In the genomic region with DNA sequence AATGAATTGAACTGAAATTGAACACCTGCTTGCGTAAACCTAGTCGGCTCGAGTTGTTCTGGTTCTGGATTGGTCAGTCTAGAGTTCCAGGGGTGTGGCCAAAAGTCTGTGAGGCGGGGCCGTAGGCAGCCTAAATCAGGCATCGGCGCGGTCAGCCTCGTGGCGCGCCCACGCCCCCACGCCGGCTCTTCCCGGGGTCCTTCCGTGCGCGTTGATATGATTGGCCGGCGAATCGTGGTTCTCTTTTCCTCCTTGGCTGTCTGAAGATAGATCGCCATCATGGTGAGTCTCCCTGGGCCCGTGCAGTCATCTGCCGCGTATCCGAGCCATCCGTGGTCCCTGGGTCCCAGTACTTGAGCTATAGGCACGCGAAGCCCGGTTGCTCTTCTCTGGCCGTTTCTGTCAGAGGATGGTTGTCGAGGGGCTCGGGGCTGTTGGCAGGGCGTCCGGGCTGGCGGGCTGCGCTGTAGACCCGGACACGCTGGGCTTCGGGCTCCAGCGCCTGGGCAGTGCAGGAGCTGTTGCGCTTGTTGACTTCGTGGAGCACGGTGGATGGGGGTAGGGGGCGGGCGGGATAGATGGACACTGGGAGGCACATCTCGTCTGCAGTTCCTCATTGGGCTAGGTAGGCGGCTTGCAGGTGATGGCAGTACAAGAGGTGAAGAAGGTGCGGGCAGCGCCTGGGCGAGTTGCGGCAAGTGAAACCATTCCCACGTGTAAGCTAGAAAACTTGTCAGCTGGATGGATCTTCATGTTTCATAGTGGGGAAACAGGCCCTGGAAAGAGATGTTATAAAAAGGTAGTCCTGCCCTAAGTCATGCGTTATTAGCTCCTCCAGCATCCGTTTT, we compare ENCODE assay signal across 1 cellular context.
TF ChIP-seq lines count a peak whose summit lies in the region.

Gene RPS24, plus strand, starts transcription at position 241 of the 848 bp plus-strand sequence. Its CDS starts 39 bp downstream, at position 280.

TF ChIP-seq in GM12878, 131 proteins besides CTCF, POLR2A, EP300 and RAD21 (continued from another document and continues in another):
- TF ChIP-seq, protein P1, sequence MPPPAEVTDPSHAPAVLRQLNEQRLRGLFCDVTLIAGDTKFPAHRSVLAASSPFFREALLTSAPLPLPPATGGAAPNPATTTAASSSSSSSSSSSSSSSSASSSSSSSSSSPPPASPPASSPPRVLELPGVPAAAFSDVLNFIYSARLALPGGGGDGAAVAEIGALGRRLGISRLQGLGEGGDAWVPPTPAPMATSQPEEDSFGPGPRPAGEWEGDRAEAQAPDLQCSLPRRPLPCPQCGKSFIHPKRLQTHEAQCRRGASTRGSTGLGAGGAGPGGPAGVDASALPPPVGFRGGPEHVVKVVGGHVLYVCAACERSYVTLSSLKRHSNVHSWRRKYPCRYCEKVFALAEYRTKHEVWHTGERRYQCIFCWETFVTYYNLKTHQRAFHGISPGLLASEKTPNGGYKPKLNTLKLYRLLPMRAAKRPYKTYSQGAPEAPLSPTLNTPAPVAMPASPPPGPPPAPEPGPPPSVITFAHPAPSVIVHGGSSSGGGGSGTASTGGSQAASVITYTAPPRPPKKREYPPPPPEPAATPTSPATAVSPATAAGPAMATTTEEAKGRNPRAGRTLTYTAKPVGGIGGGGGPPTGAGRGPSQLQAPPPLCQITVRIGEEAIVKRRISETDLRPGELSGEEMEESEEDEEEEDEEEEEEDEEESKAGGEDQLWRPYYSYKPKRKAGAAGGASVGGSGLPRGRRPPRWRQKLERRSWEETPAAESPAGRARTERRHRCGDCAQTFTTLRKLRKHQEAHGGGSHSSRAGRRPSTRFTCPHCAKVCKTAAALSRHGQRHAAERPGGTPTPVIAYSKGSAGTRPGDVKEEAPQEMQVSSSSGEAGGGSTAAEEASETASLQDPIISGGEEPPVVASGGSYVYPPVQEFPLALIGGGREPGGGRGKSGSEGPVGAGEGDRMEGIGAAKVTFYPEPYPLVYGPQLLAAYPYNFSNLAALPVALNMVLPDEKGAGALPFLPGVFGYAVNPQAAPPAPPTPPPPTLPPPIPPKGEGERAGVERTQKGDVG (CRISPR knock-in tag; IDR thresholded peaks at IDR 0.05), result no peak
- peak; percentile 35; the same call in 1 of the 2 replicates for TF ChIP-seq SPI1 (IDR thresholded peaks at IDR 0.05; ENCODE audit: borderline replicate concordance, insufficient read depth, low read depth, low read length)
- TF ChIP-seq ATF7 (IDR thresholded peaks at IDR 0.05; ENCODE audit: low read depth), result no peak; the same call in 1 of the 2 replicates
- TF ChIP-seq USF2 (IDR thresholded peaks at IDR 0.05; ENCODE audit: borderline replicate concordance, low read depth, low read length), result no peak
- peak; percentile 98 for TF ChIP-seq PML (IDR thresholded peaks at IDR 0.05; ENCODE audit: low read length)
- TF ChIP-seq NFXL1 (IDR thresholded peaks at IDR 0.05; ENCODE audit: borderline replicate concordance), result no peak
- TF ChIP-seq PBX3 (IDR thresholded peaks at IDR 0.05; ENCODE audit: insufficient replicate concordance, low read depth, low read length), result no peak
- TF ChIP-seq NBN (IDR thresholded peaks at IDR 0.05), result peak; percentile 91; the same call in 1 of the 2 replicates
- TF ChIP-seq RUNX3 (IDR thresholded peaks at IDR 0.05; ENCODE audit: low read length), result peak; percentile 35; the same call in 1 of the 2 replicates
- TF ChIP-seq KDM1A (IDR thresholded peaks at IDR 0.05; ENCODE audit: borderline replicate concordance), result no peak
- TF ChIP-seq, protein P2, sequence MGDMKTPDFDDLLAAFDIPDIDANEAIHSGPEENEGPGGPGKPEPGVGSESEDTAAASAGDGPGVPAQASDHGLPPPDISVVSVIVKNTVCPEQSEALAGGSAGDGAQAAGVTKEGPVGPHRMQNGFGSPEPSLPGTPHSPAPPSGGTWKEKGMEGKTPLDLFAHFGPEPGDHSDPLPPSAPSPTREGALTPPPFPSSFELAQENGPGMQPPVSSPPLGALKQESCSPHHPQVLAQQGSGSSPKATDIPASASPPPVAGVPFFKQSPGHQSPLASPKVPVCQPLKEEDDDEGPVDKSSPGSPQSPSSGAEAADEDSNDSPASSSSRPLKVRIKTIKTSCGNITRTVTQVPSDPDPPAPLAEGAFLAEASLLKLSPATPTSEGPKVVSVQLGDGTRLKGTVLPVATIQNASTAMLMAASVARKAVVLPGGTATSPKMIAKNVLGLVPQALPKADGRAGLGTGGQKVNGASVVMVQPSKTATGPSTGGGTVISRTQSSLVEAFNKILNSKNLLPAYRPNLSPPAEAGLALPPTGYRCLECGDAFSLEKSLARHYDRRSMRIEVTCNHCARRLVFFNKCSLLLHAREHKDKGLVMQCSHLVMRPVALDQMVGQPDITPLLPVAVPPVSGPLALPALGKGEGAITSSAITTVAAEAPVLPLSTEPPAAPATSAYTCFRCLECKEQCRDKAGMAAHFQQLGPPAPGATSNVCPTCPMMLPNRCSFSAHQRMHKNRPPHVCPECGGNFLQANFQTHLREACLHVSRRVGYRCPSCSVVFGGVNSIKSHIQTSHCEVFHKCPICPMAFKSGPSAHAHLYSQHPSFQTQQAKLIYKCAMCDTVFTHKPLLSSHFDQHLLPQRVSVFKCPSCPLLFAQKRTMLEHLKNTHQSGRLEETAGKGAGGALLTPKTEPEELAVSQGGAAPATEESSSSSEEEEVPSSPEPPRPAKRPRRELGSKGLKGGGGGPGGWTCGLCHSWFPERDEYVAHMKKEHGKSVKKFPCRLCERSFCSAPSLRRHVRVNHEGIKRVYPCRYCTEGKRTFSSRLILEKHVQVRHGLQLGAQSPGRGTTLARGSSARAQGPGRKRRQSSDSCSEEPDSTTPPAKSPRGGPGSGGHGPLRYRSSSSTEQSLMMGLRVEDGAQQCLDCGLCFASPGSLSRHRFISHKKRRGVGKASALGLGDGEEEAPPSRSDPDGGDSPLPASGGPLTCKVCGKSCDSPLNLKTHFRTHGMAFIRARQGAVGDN (IDR thresholded peaks at IDR 0.05), result peak; percentile 91
- TF ChIP-seq HSF1 (IDR thresholded peaks at IDR 0.05; ENCODE audit: low read depth, low read length), result 0 out of 2 replicates have a peak, but pooled peaks have one; percentile 21
- no peak for TF ChIP-seq NR2F1 (conservative IDR thresholded peaks at IDR 0.05)
- no peak for TF ChIP-seq NFIC (IDR thresholded peaks at IDR 0.05; ENCODE audit: low read depth, low read length)
- TF ChIP-seq IRF4 (IDR thresholded peaks at IDR 0.05; ENCODE audit: low read depth, low read length), result 0 out of 2 replicates have a peak, but pooled peaks have one; percentile 11
- 0 out of 2 replicates have a peak, but pooled peaks have one; percentile 45 for TF ChIP-seq IKZF1 (conservative IDR thresholded peaks at IDR 0.05)
- peak; percentile 65; the same call in 1 of the 2 replicates for TF ChIP-seq SIN3A (IDR thresholded peaks at IDR 0.05; ENCODE audit: low read depth, low read length)
- peak; percentile 56 for TF ChIP-seq GATAD2B (conservative IDR thresholded peaks at IDR 0.05; ENCODE audit: low read depth)
- TF ChIP-seq CREB1 (IDR thresholded peaks at IDR 0.05; ENCODE audit: low read depth), result peak; percentile 77
- no peak for TF ChIP-seq NR2C1 (IDR thresholded peaks at IDR 0.05)
- TF ChIP-seq NR2C2 (IDR thresholded peaks at IDR 0.05; ENCODE audit: borderline replicate concordance, control insufficient read depth, insufficient read length, low read depth), result no peak
- TF ChIP-seq BHLHE40 (IDR thresholded peaks at IDR 0.05; ENCODE audit: borderline replicate concordance in 1 of 2, low read depth in 2 of 2, low read length in 1 of 2), result peak in 1 of 2 experiments; percentile 74; a peak in 1 of 4 replicates
- TF ChIP-seq HDAC6 (IDR thresholded peaks at IDR 0.05; ENCODE audit: unreplicated experiment), result peak; percentile 83
- peak; percentile 45; the same call in 1 of the 2 replicates for TF ChIP-seq STAT3 (IDR thresholded peaks at IDR 0.05; ENCODE audit: low read depth, low read length)
- TF ChIP-seq HDGF (IDR thresholded peaks at IDR 0.05), result peak; percentile 75
- TF ChIP-seq USF1 (IDR thresholded peaks at IDR 0.05; ENCODE audit: borderline replicate concordance, extremely low read length, insufficient read depth, low read depth, low read length), result no peak
- TF ChIP-seq ZBTB33 (IDR thresholded peaks at IDR 0.05), result no peak
- TF ChIP-seq MAX (IDR thresholded peaks at IDR 0.05; ENCODE audit: low read depth, low read length), result peak; percentile 78
- no peak for TF ChIP-seq BCL11A (IDR thresholded peaks at IDR 0.05; ENCODE audit: low read depth, low read length)
- TF ChIP-seq LARP7 (IDR thresholded peaks at IDR 0.05), result peak; percentile 86
- TF ChIP-seq, protein P3, sequence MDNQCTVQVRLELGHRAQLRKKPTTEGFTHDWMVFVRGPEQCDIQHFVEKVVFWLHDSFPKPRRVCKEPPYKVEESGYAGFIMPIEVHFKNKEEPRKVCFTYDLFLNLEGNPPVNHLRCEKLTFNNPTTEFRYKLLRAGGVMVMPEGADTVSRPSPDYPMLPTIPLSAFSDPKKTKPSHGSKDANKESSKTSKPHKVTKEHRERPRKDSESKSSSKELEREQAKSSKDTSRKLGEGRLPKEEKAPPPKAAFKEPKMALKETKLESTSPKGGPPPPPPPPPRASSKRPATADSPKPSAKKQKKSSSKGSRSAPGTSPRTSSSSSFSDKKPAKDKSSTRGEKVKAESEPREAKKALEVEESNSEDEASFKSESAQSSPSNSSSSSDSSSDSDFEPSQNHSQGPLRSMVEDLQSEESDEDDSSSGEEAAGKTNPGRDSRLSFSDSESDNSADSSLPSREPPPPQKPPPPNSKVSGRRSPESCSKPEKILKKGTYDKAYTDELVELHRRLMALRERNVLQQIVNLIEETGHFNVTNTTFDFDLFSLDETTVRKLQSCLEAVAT (IDR thresholded peaks at IDR 0.05), result peak; percentile 93
- no peak; the same call in 1 of the 2 replicates for TF ChIP-seq CHD2 (IDR thresholded peaks at IDR 0.05; ENCODE audit: borderline replicate concordance, low read depth, low read length)
- no peak for TF ChIP-seq JUND (IDR thresholded peaks at IDR 0.05; ENCODE audit: low read depth, low read length)
- TF ChIP-seq SP1 (IDR thresholded peaks at IDR 0.05; ENCODE audit: low read depth, low read length), result peak; percentile 73
- peak; percentile 83; the same call in 1 of the 2 replicates for TF ChIP-seq ZNF207 (IDR thresholded peaks at IDR 0.05; ENCODE audit: borderline replicate concordance)
- TF ChIP-seq FOXK2 (IDR thresholded peaks at IDR 0.05), result no peak
- no peak for TF ChIP-seq BRCA1 (IDR thresholded peaks at IDR 0.05; ENCODE audit: low read depth, low read length)
- peak; percentile 91; the same call in 1 of the 2 replicates for TF ChIP-seq RB1 (IDR thresholded peaks at IDR 0.05; ENCODE audit: borderline replicate concordance)
- TF ChIP-seq RAD51 (IDR thresholded peaks at IDR 0.05), result no peak
- no peak for TF ChIP-seq ZNF622 (IDR thresholded peaks at IDR 0.05)
- peak; percentile 84 for TF ChIP-seq KLF5 (IDR thresholded peaks at IDR 0.05; ENCODE audit: partially characterized antibody)
- TF ChIP-seq SUZ12 (IDR thresholded peaks at IDR 0.05; ENCODE audit: unreplicated experiment), result no peak
- TF ChIP-seq RBBP5 (conservative IDR thresholded peaks at IDR 0.05), result no peak; the same call in 1 of the 2 replicates
